In genomic region chr1:162091681-162092524, GRCh38 we compare ENCODE assay signal across 1 cellular context.
TF ChIP-seq lines count a peak whose summit lies in the region.

No MANE protein-coding gene starts in this region.

TF ChIP-seq in HepG2, 621 proteins besides CTCF, POLR2A, EP300 and RAD21 (continued from another document):
- peak; percentile 95 for TF ChIP-seq ZBTB34 (CRISPR knock-in tag; IDR thresholded peaks at IDR 0.05)
- peak; percentile 54 for TF ChIP-seq MED13 (CRISPR knock-in tag; IDR thresholded peaks at IDR 0.05)
- no peak for TF ChIP-seq CSRNP1 (CRISPR knock-in tag; IDR thresholded peaks at IDR 0.05)
- peak; percentile 91 for TF ChIP-seq SKIL (CRISPR knock-in tag; IDR thresholded peaks at IDR 0.05; ENCODE audit: borderline replicate concordance)
- peak; percentile 43; the same call in 1 of the 2 replicates for TF ChIP-seq NFKBIZ (CRISPR knock-in tag; IDR thresholded peaks at IDR 0.05)
- TF ChIP-seq MXD4 (CRISPR knock-in tag; IDR thresholded peaks at IDR 0.05), result 0 out of 2 replicates have a peak, but pooled peaks have one; percentile 23
- peak; percentile 69 for TF ChIP-seq ZNF574 (CRISPR knock-in tag; IDR thresholded peaks at IDR 0.05)
- TF ChIP-seq YEATS4 (CRISPR knock-in tag; IDR thresholded peaks at IDR 0.05; ENCODE audit: borderline replicate concordance), result peak; percentile 36; the same call in 1 of the 2 replicates
- peak; percentile 29; the same call in 1 of the 2 replicates for TF ChIP-seq ZNF652 (CRISPR knock-in tag; IDR thresholded peaks at IDR 0.05; ENCODE audit: borderline replicate concordance, low read depth)
- no peak for TF ChIP-seq PBX2 (CRISPR knock-in tag; IDR thresholded peaks at IDR 0.05)
- TF ChIP-seq ELF3 (CRISPR knock-in tag; IDR thresholded peaks at IDR 0.05), result peak; percentile 87
- TF ChIP-seq ARID5B (CRISPR knock-in tag; IDR thresholded peaks at IDR 0.05), result peak; percentile 98
- TF ChIP-seq ZNF414 (CRISPR knock-in tag; IDR thresholded peaks at IDR 0.05), result peak; percentile 53; the same call in 1 of the 2 replicates
- TF ChIP-seq ZNF790 (CRISPR knock-in tag; IDR thresholded peaks at IDR 0.05; ENCODE audit: borderline replicate concordance), result no peak
- peak; percentile 83; the same call in 1 of the 2 replicates for TF ChIP-seq IKZF5 (CRISPR knock-in tag; IDR thresholded peaks at IDR 0.05)
- TF ChIP-seq ZNF281 (CRISPR knock-in tag; IDR thresholded peaks at IDR 0.05; ENCODE audit: borderline replicate concordance), result peak; percentile 26; the same call in 1 of the 2 replicates
- peak; percentile 78; the same call in 1 of the 2 replicates for TF ChIP-seq TCF7L2 (IDR thresholded peaks at IDR 0.05; ENCODE audit: low read depth, low read length)
- peak; percentile 75 for TF ChIP-seq HOXA3 (CRISPR knock-in tag; IDR thresholded peaks at IDR 0.05)
- peak; percentile 64 for TF ChIP-seq PHF5A (CRISPR knock-in tag; IDR thresholded peaks at IDR 0.05; ENCODE audit: low read depth, unreplicated experiment)
- TF ChIP-seq SOX5 (CRISPR knock-in tag; IDR thresholded peaks at IDR 0.05; ENCODE audit: borderline replicate concordance), result peak; percentile 99
- peak; percentile 56; the same call in 1 of the 2 replicates for TF ChIP-seq ZNF746 (CRISPR knock-in tag; IDR thresholded peaks at IDR 0.05)
- peak; percentile 31; the same call in 1 of the 2 replicates for TF ChIP-seq KMT2B (CRISPR knock-in tag; IDR thresholded peaks at IDR 0.05)
- TF ChIP-seq SALL1 (CRISPR knock-in tag; IDR thresholded peaks at IDR 0.05), result peak; percentile 90
- peak; percentile 72 for TF ChIP-seq HMG20B (CRISPR knock-in tag; conservative IDR thresholded peaks at IDR 0.05)
- TF ChIP-seq CBX5 (CRISPR knock-in tag; IDR thresholded peaks at IDR 0.05; ENCODE audit: borderline replicate concordance), result no peak; the same call in 1 of the 2 replicates
- peak; percentile 89; the same call in 1 of the 2 replicates for TF ChIP-seq RXRA (CRISPR knock-in tag; IDR thresholded peaks at IDR 0.05)
- TF ChIP-seq TCF7 (IDR thresholded peaks at IDR 0.05; ENCODE audit: low read depth), result peak; percentile 94
- no peak for TF ChIP-seq MTF2 (CRISPR knock-in tag; IDR thresholded peaks at IDR 0.05; ENCODE audit: borderline replicate concordance)
- TF ChIP-seq RFXANK (CRISPR knock-in tag; IDR thresholded peaks at IDR 0.05), result 0 out of 2 replicates have a peak, but pooled peaks have one; percentile 50
- no peak for TF ChIP-seq KDM3A (CRISPR knock-in tag; IDR thresholded peaks at IDR 0.05; ENCODE audit: low read depth)
- peak; percentile 88; the same call in 1 of the 2 replicates for TF ChIP-seq HMG20A (CRISPR knock-in tag; IDR thresholded peaks at IDR 0.05; ENCODE audit: borderline replicate concordance)
- TF ChIP-seq RFX5 (IDR thresholded peaks at IDR 0.05; ENCODE audit: low read depth, low read length), result no peak
- TF ChIP-seq NKX3-1 (CRISPR knock-in tag; IDR thresholded peaks at IDR 0.05), result peak; percentile 54; the same call in 1 of the 2 replicates
- 0 out of 2 replicates have a peak, but pooled peaks have one; percentile 53 for TF ChIP-seq ZNF230 (CRISPR knock-in tag; IDR thresholded peaks at IDR 0.05)
TF ChIP-seq in HepG2: peak in this region for 178.
